In the genomic region with DNA sequence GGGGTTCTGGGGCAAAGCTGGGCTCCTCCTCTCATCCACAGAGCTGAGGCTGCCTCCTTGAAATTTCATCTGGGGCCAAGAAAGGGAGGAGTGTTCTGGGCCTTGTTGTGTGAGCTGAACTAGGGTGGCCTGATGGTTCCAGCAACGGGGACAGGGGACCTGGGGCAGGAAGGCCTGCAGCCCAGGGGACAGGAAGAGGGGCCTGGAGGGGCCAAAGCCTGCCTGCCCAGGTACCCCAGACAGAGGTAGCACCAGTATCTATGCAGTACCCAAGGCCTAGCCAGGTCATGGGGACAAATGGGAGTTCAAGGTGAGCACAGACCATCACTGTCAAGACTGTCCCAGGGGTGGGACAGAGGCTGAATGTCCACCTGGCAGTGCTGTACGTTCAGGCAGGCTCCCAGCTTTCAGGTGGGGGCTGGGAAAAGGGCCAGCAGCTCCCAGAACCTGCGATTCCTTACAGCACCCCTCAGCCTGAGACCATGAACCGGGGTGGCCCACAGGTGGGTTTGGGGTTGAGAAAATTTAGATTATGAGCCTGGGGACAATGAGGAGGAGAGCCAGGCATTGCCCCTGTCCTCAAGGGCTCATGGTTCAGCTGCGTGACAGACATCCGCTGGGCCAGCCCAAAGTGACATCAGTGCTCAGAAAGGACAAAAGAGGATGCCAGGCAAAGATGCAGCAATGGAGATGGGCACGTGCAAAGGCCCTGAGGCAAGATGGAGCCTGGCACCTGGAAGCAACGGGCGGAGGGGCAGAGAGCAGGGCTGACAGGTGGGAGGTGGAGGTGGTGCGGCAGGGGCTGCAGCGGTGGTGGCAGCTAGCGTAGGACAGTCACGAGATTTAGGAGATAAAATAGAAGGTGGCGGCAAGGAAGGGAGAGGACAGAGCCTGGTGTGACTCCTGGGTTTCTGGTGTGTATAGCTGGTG, we compare ENCODE assay signal across 12 cellular contexts. TPM values are rescaled to one million over a fixed set of nuclear protein-coding genes. Genes with fewer than 3 reads are reported as not detected.
DNase-seq lines count a peak whose midpoint lies in the region; ATAC-seq, FAIRE-seq and TF ChIP-seq lines count a peak whose summit lies in the region.
"Had no signal": no experiment of that assay in that cellular context is flagged by ENCODE, and none has a peak within 500 bp of the region (broad histone marks: within the 10 kb centered on the region; RNA-seq: fewer than 3 reads in every experiment).

No MANE protein-coding gene starts in this region.

- H3K36me3 ChIP-seq in H1 (ENCODE audit: control insufficient read depth in 2 of 4, insufficient read depth in 4 of 4, low read length in 3 of 4) (no peaks in the 10 kb centered on the region), SK-N-SH (replicated peaks in 1 of 2; ENCODE audit: control insufficient read depth in 1 of 2, insufficient read depth in 2 of 2, low read length in 1 of 2) (no peaks in the 10 kb centered on the region)
- H3K36me3 ChIP-seq: esophagus muscularis mucosa, sigmoid colon, transverse colon had no signal

- POLR2A ChIA-PET in RWPE1 (lab: Yijun Ruan, JAX; ENCODE audit: low non-redundant PET) (no interaction called here), H1 (lab: Charles Lee; ENCODE audit: partially characterized antibody) (interaction anchor here (1.1 kb wide), 1 partner anchor 9 kb away, joined by 3 read pairs; no protein-coding TSS in a partner anchor), SK-N-SH (lab: Yijun Ruan, JAX) (no interaction called here)

- H3K4me3 ChIP-seq in H1 (ENCODE audit: extremely low read depth in 1 of 4, insufficient read depth in 2 of 4, low read depth in 3 of 4, low read length in 4 of 4): no peak overlapping the region
- H3K4me3 ChIP-seq in SK-N-SH (ENCODE audit: low read depth in 2 of 2, low read length in 1 of 2): no peak overlapping the region
- H3K4me3 ChIP-seq: esophagus muscularis mucosa, sigmoid colon, transverse colon had no signal

- no peak overlapping the region for H2AK5ac ChIP-seq in H1 (ENCODE audit: low read depth, low read length)

- H2BK20ac ChIP-seq in H1 (ENCODE audit: low read length): no peak overlapping the region

- H3K36me3 Mint-ChIP-seq in activated T-cell treated with anti-CD3 and anti-CD28 coated beads, Interleukin-2, amount 50 U/mL, for 24 hours (ENCODE audit: low read depth): peaks cover 94% of the 10 kb centered on the region

- H3K4me1 ChIP-seq in H1 (replicated peaks in 1 of 4; ENCODE audit: control insufficient read depth in 3 of 4, insufficient read depth in 4 of 4, low read length in 3 of 4) (peaks cover 0 to 9% (median 1%) of the 10 kb centered on the region in 4 experiments; a peak in 5 of 7 replicates), SK-N-SH (ENCODE audit: control insufficient read depth in 1 of 2, insufficient read depth in 2 of 2, low read depth in 1 of 2, low read length in 1 of 2) (peaks cover 8 to 10% of the 10 kb centered on the region in 2 experiments; a peak in 3 of 4 replicates)

- no peak for TF ChIP-seq CTCF in RWPE1 (conservative IDR thresholded peaks at IDR 0.05; ENCODE audit: low read depth)
- TF ChIP-seq CTCF in H1 (IDR thresholded peaks at IDR 0.05; ENCODE audit: control extremely low read depth in 1 of 3, insufficient read depth in 1 of 3, low read depth in 1 of 3, low read length in 3 of 3): no peak
- no peak for TF ChIP-seq CTCF in SK-N-SH (IDR thresholded peaks at IDR 0.05)

- peak overlapping the region; percentile 45 for H3K4me3 Mint-ChIP-seq in activated T-cell treated with anti-CD3 and anti-CD28 coated beads, Interleukin-2, amount 50 U/mL, for 24 hours

- FAIRE-seq in H1 (lab: Jason Lieb, UNC): no peak

- H4K20me1 ChIP-seq in H1 (replicated peaks in 1 of 2; ENCODE audit: control insufficient read depth in 1 of 2, insufficient read depth in 2 of 2, low read length in 2 of 2): no peaks in the 10 kb centered on the region
- H4K20me1 ChIP-seq in SK-N-SH (ENCODE audit: insufficient read depth): no peaks in the 10 kb centered on the region

- H2BK15ac ChIP-seq in H1 (ENCODE audit: low read length): peak overlapping the region; percentile 61; the same call in 1 of the 2 replicates

- peaks cover 72% of the 10 kb centered on the region for H3K4me1 Mint-ChIP-seq in activated T-cell treated with anti-CD3 and anti-CD28 coated beads, Interleukin-2, amount 50 U/mL, for 24 hours (ENCODE audit: low read depth)

- no peak overlapping the region for H3K14ac ChIP-seq in H1 (ENCODE audit: insufficient read length)

- H3K9ac ChIP-seq in H1 (replicated peaks in 1 of 4; ENCODE audit: extremely low read depth in 1 of 4, low read depth in 3 of 4, low read length in 3 of 4) (no peak overlapping the region), SK-N-SH (no peak overlapping the region)

- H4K8ac ChIP-seq in H1 (ENCODE audit: extremely low read depth, insufficient read depth, low read length): peak overlapping the region; percentile 14; the same call in 1 of the 2 replicates

- CTCF ChIA-PET in RWPE1 (lab: Yijun Ruan, JAX) (interaction anchor here (0.6 to 0.9 kb wide), 7 partner anchors 23 to 798 kb away, joined by 3 to 5 read pairs (median 4); no protein-coding TSS in a partner anchor), H1 (lab: Charles Lee; ENCODE audit: partially characterized antibody) (interaction anchor here (0.6 to 5.8 kb wide), 27 partner anchors 9 to 520 kb away, joined by 3 to 77 read pairs (median 4); partner anchors contain the start of gene PSTPIP1), SK-N-SH (lab: Yijun Ruan, JAX) (interaction anchor here (0.6 to 4.2 kb wide), 18 partner anchors 9 to 798 kb away, joined by 3 to 46 read pairs (median 5); partner anchors contain the start of genes LINGO1 and SCAPER)

- no peaks in the 10 kb centered on the region for H3F3A ChIP-seq in SK-N-SH (replicated peaks; ENCODE audit: insufficient read depth)

- H3K79me2 ChIP-seq in H1 (ENCODE audit: control insufficient read depth in 1 of 2, insufficient read depth in 2 of 2, low read length in 2 of 2) (no peaks in the 10 kb centered on the region), SK-N-SH (ENCODE audit: insufficient read depth) (no peaks in the 10 kb centered on the region)

- DNase-seq in activated T-cell treated with anti-CD3 and anti-CD28 coated beads, Interleukin-2, amount 50 U/mL, for 24 hours: no peak
- no peak for DNase-seq in activated T-cell treated with anti-CD3 and anti-CD28 coated beads, Interleukin-2, amount 50 U/mL, for 48 hours
- DNase-seq in RWPE1 (ENCODE audit: low spot score) (no peak), H1 (ENCODE audit: low read depth in 1 of 2, low spot score in 2 of 2) (no peak), NCI-H345 (lab: John Stamatoyannopoulos, UW) (no peak), SK-N-SH (no peak)
- peak; percentile 23 for DNase-seq in stimulated activated CD8-positive, alpha-beta memory T cell treated with anti-CD3 and anti-CD28 coated beads, Interleukin-4, amount 100 ng/mL, for 48 hours
- DNase-seq: sigmoid colon, transverse colon had no signal

- 91% methylated on average over 14 of the region's 14 CpGs; no CpG with 5 or more reads in 1 of the 2 experiments for WGBS in H1 (ENCODE audit: extremely low coverage in 1 of 2, insufficient coverage in 1 of 2, insufficient read length in 1 of 2, insufficient replicate concordance in 2 of 2, low coverage in 1 of 2, low lambda C conversion rate in 2 of 2, missing lambda C conversion rate in 1 of 2), 2 experiments
- WGBS in SK-N-SH (ENCODE audit: low lambda C conversion rate): 91% methylated on average over 14 of the region's 14 CpGs

- H3K27me3 ChIP-seq in H1 (replicated peaks in 1 of 4; ENCODE audit: control insufficient read depth in 3 of 4, extremely low read depth in 1 of 4, insufficient read depth in 3 of 4, low read length in 3 of 4) (no peaks in the 10 kb centered on the region; a peak in 2 of 7 replicates), SK-N-SH (ENCODE audit: insufficient read depth) (no peaks in the 10 kb centered on the region)
- H3K27me3 ChIP-seq: sigmoid colon, transverse colon had no signal

- H3K27ac ChIP-seq in RWPE1: peak overlapping the region; percentile 20
- no peak overlapping the region for H3K27ac ChIP-seq in H1 (ENCODE audit: low read depth, low read length)
- H3K27ac ChIP-seq in SK-N-SH (ENCODE audit: low read depth in 2 of 2, low read length in 1 of 2): no peak overlapping the region
- H3K27ac ChIP-seq: esophagus muscularis mucosa, sigmoid colon, transverse colon had no signal

- H3K9me3 ChIP-seq in H1 (ENCODE audit: insufficient read depth in 2 of 2, low read depth in 1 of 2, low read length in 1 of 2) (no peaks in the 10 kb centered on the region), SK-N-SH (no peaks in the 10 kb centered on the region)
- H3K9me3 ChIP-seq: esophagus muscularis mucosa, sigmoid colon, transverse colon had no signal

- TF ChIP-seq RAD21 in H1 (IDR thresholded peaks at IDR 0.05 in 1 of 2, conservative IDR thresholded peaks at IDR 0.05 in 1 of 2; ENCODE audit: low read depth in 2 of 2, low read length in 2 of 2): no peak
- TF ChIP-seq RAD21 in SK-N-SH (IDR thresholded peaks at IDR 0.05; ENCODE audit: low read length): no peak

- H3K23ac ChIP-seq in H1 (ENCODE audit: insufficient read length): no peak overlapping the region

- no peak overlapping the region for H3K4me2 ChIP-seq in H1 (ENCODE audit: insufficient read depth in 1 of 2, low read depth in 2 of 2, low read length in 2 of 2)
- no peak overlapping the region for H3K4me2 ChIP-seq in SK-N-SH

- H3K27ac Mint-ChIP-seq in activated T-cell treated with anti-CD3 and anti-CD28 coated beads, Interleukin-2, amount 50 U/mL, for 24 hours: peak overlapping the region; percentile 95

- H3K4ac ChIP-seq in H1 (replicated peaks; ENCODE audit: insufficient read length, low read depth, low read length): no peak overlapping the region

- no peak overlapping the region for H2BK12ac ChIP-seq in H1 (ENCODE audit: low read depth, low read length)

- H2AFZ ChIP-seq in H1 (ENCODE audit: low read length) (no peak overlapping the region), SK-N-SH (ENCODE audit: low read depth) (no peak overlapping the region)

- TF ChIP-seq EP300 in H1 (IDR thresholded peaks at IDR 0.05; ENCODE audit: borderline replicate concordance in 1 of 2, low read depth in 2 of 2, low read length in 2 of 2) (no peak), SK-N-SH (IDR thresholded peaks at IDR 0.05; ENCODE audit: borderline replicate concordance in 1 of 2, low read depth in 1 of 2, low read length in 1 of 2) (no peak)

- H3K9me3 Mint-ChIP-seq in activated T-cell treated with anti-CD3 and anti-CD28 coated beads, Interleukin-2, amount 50 U/mL, for 24 hours: no peaks in the 10 kb centered on the region

- H3K23me2 ChIP-seq in H1 (ENCODE audit: low read depth, low read length): no peaks in the 10 kb centered on the region; the same call in 1 of the 2 replicates

- no peak overlapping the region for H4K5ac ChIP-seq in H1 (ENCODE audit: insufficient read length, low read depth, low read length)

- no peak for ATAC-seq in GM18870 (IDR thresholded peaks at IDR 0.05; ENCODE audit: unreplicated experiment)

- H3K79me1 ChIP-seq in H1 (ENCODE audit: low read depth, low read length): no peaks in the 10 kb centered on the region

- no peak overlapping the region for H2BK120ac ChIP-seq in H1 (replicated peaks; ENCODE audit: low read depth, low read length)

- no peaks in the 10 kb centered on the region for H3K9me2 ChIP-seq in SK-N-SH

- no peak overlapping the region for H3K56ac ChIP-seq in H1 (replicated peaks; ENCODE audit: insufficient read length, low read depth, low read length)

- H3K27me3 Mint-ChIP-seq in activated T-cell treated with anti-CD3 and anti-CD28 coated beads, Interleukin-2, amount 50 U/mL, for 24 hours: no peaks in the 10 kb centered on the region

- H2BK5ac ChIP-seq in H1 (ENCODE audit: low read depth, low read length): no peak overlapping the region; the same call in 1 of the 2 replicates

- TF ChIP-seq POLR2A in H1 (IDR thresholded peaks at IDR 0.05; ENCODE audit: control extremely low read depth in 1 of 2, low read depth in 2 of 2, low read length in 2 of 2): no peak

- H4K91ac ChIP-seq in H1 (replicated peaks; ENCODE audit: insufficient read length, low read length): no peak overlapping the region

- H3K18ac ChIP-seq in H1 (ENCODE audit: extremely low read depth, low read length): no peak overlapping the region

RNA-seq across cellular contexts. Expression of gene PSTPIP1, which starts 28.0 kb away (rescaled TPM):
- 0.63 and 1.8 TPM in 2 replicates for total RNA-seq in H1 (2021; fragmentation: NEBNext Ultra II Directional; extraction: Animal tissue kit (Norgen Biotek cat#: 25700))
- polyA plus RNA-seq in H1 (2011; rRNA removed) (1.6 and 3.0 TPM in 2 replicates), SK-N-SH (2012; rRNA removed) (0.69 and 1.1 TPM in 2 replicates)
- 2.1 TPM for polyA plus RNA-seq in H1 (2011; cell fraction: cytosol; rRNA removed)
- 4.1 TPM for polyA plus RNA-seq in H1 (2011; cell fraction: nucleus; rRNA removed)
- polyA plus RNA-seq in H1 (2012, experiment 1 of 2): 1.2 to 3.1 TPM (median 2.2 TPM) in 3 of 4 replicates, not detected in the other
- polyA plus RNA-seq in H1 (2012, experiment 2 of 2): 1.1 TPM
- 0.95 TPM for polyA plus RNA-seq in H1 (2013, experiment 1 of 2)
- 1.7 TPM for polyA plus RNA-seq in H1 (2013, experiment 2 of 2)
- polyA minus RNA-seq in H1 (2011; rRNA and poly(A)+ RNA removed): 0.32 and 0.60 TPM in 2 replicates
- not detected for polyA minus RNA-seq in H1 (2011; cell fraction: cytosol; rRNA and poly(A)+ RNA removed)
- 1.1 TPM for polyA minus RNA-seq in H1 (2011; cell fraction: nucleus; rRNA and poly(A)+ RNA removed)
- 0.40 and 0.66 TPM in 2 replicates for polyA plus RNA-seq in SK-N-SH (2012; cell fraction: cytosol; rRNA removed)
- polyA plus RNA-seq in SK-N-SH (2012; cell fraction: nucleus; rRNA removed): 2.7 and 3.4 TPM in 2 replicates
- total RNA-seq: M059J had no signal

RNA-seq across cellular contexts. Expression of gene TSPAN3, which starts 48.0 kb away (rescaled TPM):
- total RNA-seq in H1 (2021; fragmentation: NEBNext Ultra II Directional; extraction: Animal tissue kit (Norgen Biotek cat#: 25700)): 107 and 112 TPM in 2 replicates
- 172 and 238 TPM in 2 replicates for polyA plus RNA-seq in H1 (2011; rRNA removed)
- 185 TPM for polyA plus RNA-seq in H1 (2011; cell fraction: cytosol; rRNA removed)
- 71.9 TPM for polyA plus RNA-seq in H1 (2011; cell fraction: nucleus; rRNA removed)
- polyA plus RNA-seq in H1 (2012, experiment 1 of 2): 145 to 155 TPM (median 153 TPM) in 4 replicates
- polyA plus RNA-seq in H1 (2012, experiment 2 of 2): 35.1 TPM
- polyA plus RNA-seq in H1 (2013, experiment 1 of 2): 119 TPM
- polyA plus RNA-seq in H1 (2013, experiment 2 of 2): 154 TPM
- 197 and 215 TPM in 2 replicates for polyA minus RNA-seq in H1 (2011; rRNA and poly(A)+ RNA removed)
- 77.6 TPM for polyA minus RNA-seq in H1 (2011; cell fraction: cytosol; rRNA and poly(A)+ RNA removed)
- 44.1 TPM for polyA minus RNA-seq in H1 (2011; cell fraction: nucleus; rRNA and poly(A)+ RNA removed)
- 409 and 600 TPM in 2 replicates for polyA plus RNA-seq in SK-N-SH (2012; rRNA removed)
- 514 and 573 TPM in 2 replicates for polyA plus RNA-seq in SK-N-SH (2012; cell fraction: cytosol; rRNA removed)
- 155 and 239 TPM in 2 replicates for polyA plus RNA-seq in SK-N-SH (2012; cell fraction: nucleus; rRNA removed)
